11 cellular contexts compared by ENCODE assay signal in genomic region chr11:130897262-130898182, GRCh38. TPM values are rescaled to one million over a fixed set of nuclear protein-coding genes. Genes with fewer than 3 reads are reported as not detected.
DNase-seq lines count a peak whose midpoint lies in the region; ATAC-seq, FAIRE-seq and TF ChIP-seq lines count a peak whose summit lies in the region.
"Had no signal": no experiment of that assay in that cellular context is flagged by ENCODE, and none has a peak within 500 bp of the region (broad histone marks: within the 10 kb centered on the region; RNA-seq: fewer than 3 reads in every experiment).

No MANE protein-coding gene starts in this region.

- H3K27me3 Mint-ChIP-seq in T-helper 17 cell, result no peaks in the 10 kb centered on the region

- H3K79me2 ChIP-seq in smooth muscle cell (ENCODE audit: low read depth), result no peaks in the 10 kb centered on the region

- H3K36me3 Mint-ChIP-seq in T-helper 17 cell (ENCODE audit: low read depth), result peaks cover 23% of the 10 kb centered on the region

- H3K36me3 ChIP-seq in pancreas (peaks cover 0 to 41% (median 9%) of the 10 kb centered on the region in 3 donors), smooth muscle cell (ENCODE audit: low read depth) (peaks cover 23% of the 10 kb centered on the region)

- H3K9ac ChIP-seq in smooth muscle cell (ENCODE audit: low read depth), result no peak overlapping the region

- H2AFZ ChIP-seq in smooth muscle cell (ENCODE audit: low read depth), result no peak overlapping the region

- H3K9me3 ChIP-seq in T-helper 17 cell (ENCODE audit: control insufficient read depth, low read length, poor library complexity, severe bottlenecking) (no peaks in the 10 kb centered on the region), pancreas (no peaks in the 10 kb centered on the region), smooth muscle cell (replicated peaks; ENCODE audit: low read depth) (no peaks in the 10 kb centered on the region)

- no peaks in the 10 kb centered on the region for H3F3A ChIP-seq in smooth muscle cell (ENCODE audit: low read depth)

- peaks cover 19% of the 10 kb centered on the region for H3K4me1 Mint-ChIP-seq in T-helper 17 cell

- intact Hi-C loops in pancreas (cut with DNase I), result no loop called here

- 50 to 54% methylated on average over 17 of the region's 17 CpGs for WGBS in pancreas, 2 donors
- WGBS in smooth muscle cell (ENCODE audit: low lambda C conversion rate), result 84% methylated on average over 15 of the region's 17 CpGs

- no peak overlapping the region for H3K4me3 Mint-ChIP-seq in T-helper 17 cell
- H3K4me3 Mint-ChIP-seq: activated CD8-positive, alpha-beta T cell treated with anti-CD3 and anti-CD28 coated beads, Interleukin-2, amount 10 ng/mL, durations not matched to agents 7 days and 5 days had no signal

- peak; percentile 96 for FAIRE-seq in pancreas (lab: Jason Lieb, UNC)
- FAIRE-seq: islet of Langerhans had no signal

- H3K4me1 ChIP-seq in pancreas (peaks cover 0 to 9% (median 3%) of the 10 kb centered on the region in 3 donors), smooth muscle cell (ENCODE audit: low read depth) (peaks cover 13% of the 10 kb centered on the region)

- ATAC-seq in T-helper 17 cell (no peak), pancreas (peak; percentile 66 to 77 (median 72))
- ATAC-seq: activated CD8-positive, alpha-beta T cell treated with anti-CD3 and anti-CD28 coated beads, Interleukin-2, amount 10 ng/mL, durations not matched to agents 7 days and 5 days had no signal

- H3K27me3 ChIP-seq in pancreas (no peaks in the 10 kb centered on the region), smooth muscle cell (ENCODE audit: low read depth) (no peaks in the 10 kb centered on the region)

- DNase-seq in AG08395 (ENCODE audit: low spot score), result peak; percentile 91
- DNase-seq in T-helper 17 cell, result no peak
- DNase-seq in fibroblast of the conjunctiva (ENCODE audit: low read depth), result peak; percentile 63
- peak in 4 of 6 donors; percentile 61 to 73 (median 65) for DNase-seq in pancreas
- DNase-seq in NCI-H1436 (lab: John Stamatoyannopoulos, UW), result no peak
- DNase-seq in GM19240 (ENCODE audit: insufficient read length, low spot score), result no peak
- DNase-seq in smooth muscle cell (lab: John Stamatoyannopoulos, UW; ENCODE audit: unreplicated experiment), result no peak
- no peak for DNase-seq in activated CD8-positive, alpha-beta memory T cell treated with anti-CD3 and anti-CD28 coated beads, Interleukin-2, amount 50 U/mL, for 4 hours
- DNase-seq: activated CD8-positive, alpha-beta T cell treated with anti-CD3 and anti-CD28 coated beads, Interleukin-2, amount 10 ng/mL, durations not matched to agents 7 days and 5 days; NCI-H1417 had no signal

- H3K27ac Mint-ChIP-seq in T-helper 17 cell, result peak overlapping the region; percentile 91
- H3K27ac Mint-ChIP-seq: activated CD8-positive, alpha-beta T cell treated with anti-CD3 and anti-CD28 coated beads, Interleukin-2, amount 10 ng/mL, durations not matched to agents 7 days and 5 days had no signal

- H3K4me2 ChIP-seq in smooth muscle cell, result no peak overlapping the region

- no peak overlapping the region for H3K4me3 ChIP-seq in pancreas
- H3K4me3 ChIP-seq in smooth muscle cell, result no peak overlapping the region

- H4K20me1 ChIP-seq in smooth muscle cell (ENCODE audit: low read depth), result peaks cover 21% of the 10 kb centered on the region

- peak overlapping the region in 1 of 4 donors; percentile 47 for H3K27ac ChIP-seq in pancreas
- no peak overlapping the region for H3K27ac ChIP-seq in smooth muscle cell (ENCODE audit: low read depth)

- TF ChIP-seq CTCF in pancreas (IDR thresholded peaks at IDR 0.05), result no peak
- no peak for TF ChIP-seq CTCF in smooth muscle cell (IDR thresholded peaks at IDR 0.05; ENCODE audit: borderline replicate concordance, insufficient read depth, poor library complexity, severe bottlenecking)

RNA-seq across cellular contexts. Expression of gene SNX19, which starts 18.8 kb away (rescaled TPM):
- total RNA-seq in T-helper 17 cell (10 to 100 TPM; 64.6 to 67.3 TPM), pancreas (10 to 100 TPM; 20.8 to 37.2 (median 24.5) TPM), smooth muscle cell (43.1 and 59.5 TPM in 2 replicates)
- polyA plus RNA-seq in pancreas (10 to 100 TPM; 11.7 to 21.3 TPM), smooth muscle cell (15.1 and 23.2 TPM in 2 replicates)

Comparison
In these comparisons a context has a peak if more than half of its experiments do, and no peak if none do; other contexts are left out.
1. DNase-seq: peak in AG08395 (single experiment), fibroblast of the conjunctiva (single experiment) and pancreas (4 of 6); none in T-helper 17 cell (0 of 3), NCI-H1436 (single experiment), GM19240 (single experiment), smooth muscle cell (single experiment) and activated CD8-positive, alpha-beta memory T cell treated with anti-CD3 and anti-CD28 coated beads, Interleukin-2, amount 50 U/mL, for 4 hours (single experiment).